8 cellular contexts compared by ENCODE assay signal in genomic region chr16:25013751-25014499, GRCh38. TPM values are rescaled to one million over a fixed set of nuclear protein-coding genes. Genes with fewer than 3 reads are reported as not detected.
DNase-seq lines count a peak whose midpoint lies in the region; ATAC-seq and TF ChIP-seq lines count a peak whose summit lies in the region.

No MANE protein-coding gene starts in this region.

- H3K4ac ChIP-seq in trophoblast cell (ENCODE audit: low read depth, low read length) = no peak overlapping the region

- no peak for TF ChIP-seq EP300 in SK-N-SH (IDR thresholded peaks at IDR 0.05; ENCODE audit: borderline replicate concordance in 1 of 2, low read depth in 1 of 2, low read length in 1 of 2)

- peaks cover 6% of the 10 kb centered on the region for H3F3A ChIP-seq in SK-N-SH (replicated peaks; ENCODE audit: insufficient read depth)

- H3K9me3 ChIP-seq in SK-N-SH (no peaks in the 10 kb centered on the region), OCI-LY3 (ENCODE audit: insufficient read depth, low read length) (no peaks in the 10 kb centered on the region), trophoblast cell (ENCODE audit: insufficient read depth, low read depth, low read length) (no peaks in the 10 kb centered on the region)

- peak overlapping the region; percentile 66 to 87; a peak in 3 of 4 replicates for H3K27ac ChIP-seq in SK-N-SH (ENCODE audit: low read depth in 2 of 2, low read length in 1 of 2)
- H3K27ac ChIP-seq in OCI-LY3 (ENCODE audit: low read length) = peak overlapping the region; percentile 99
- no peak overlapping the region for H3K27ac ChIP-seq in trophoblast cell (ENCODE audit: low read depth, low read length)

- no peak overlapping the region for H2AFZ ChIP-seq in SK-N-SH (ENCODE audit: low read depth)
- no peak overlapping the region for H2AFZ ChIP-seq in OCI-LY3 (ENCODE audit: low read depth, low read length)
- H2AFZ ChIP-seq in trophoblast cell (ENCODE audit: insufficient read depth, low read length, poor library complexity) = no peak overlapping the region

- H3K9ac ChIP-seq in SK-N-SH (peak overlapping the region; percentile 87), OCI-LY3 (ENCODE audit: low read length) (peak overlapping the region; percentile 100), trophoblast cell (ENCODE audit: low read length) (no peak overlapping the region)

- H3K4me2 ChIP-seq in SK-N-SH (peak overlapping the region; percentile 78), OCI-LY3 (ENCODE audit: low read length) (peak overlapping the region; percentile 93), trophoblast cell (ENCODE audit: low read length) (peak overlapping the region; percentile 86)

- H3K9me2 ChIP-seq in SK-N-SH = no peaks in the 10 kb centered on the region

- POLR2A ChIA-PET in SK-N-SH (lab: Yijun Ruan, JAX) = interaction anchor here (0.6 to 1.2 kb wide), 2 partner anchors 35 to 106 kb away, joined by 4 to 5 read pairs; no protein-coding TSS in a partner anchor

- DNase-seq in SK-N-SH = no peak
- DNase-seq in epithelial cell of esophagus (ENCODE audit: low read depth) = no peak
- DNase-seq in trophoblast cell = no peak
- no peak for DNase-seq in NCI-H526 (lab: John Stamatoyannopoulos, UW)
- DNase-seq in SKM-1 (lab: John Stamatoyannopoulos, UW; ENCODE audit: unreplicated experiment) = no peak

- no peak overlapping the region for H3K23ac ChIP-seq in trophoblast cell (ENCODE audit: low read length)

- TF ChIP-seq CTCF in SK-N-SH (IDR thresholded peaks at IDR 0.05) = no peak
- no peak for TF ChIP-seq CTCF in OCI-LY3 (IDR thresholded peaks at IDR 0.05; ENCODE audit: low read depth, low read length)
- TF ChIP-seq CTCF in epithelial cell of esophagus (IDR thresholded peaks at IDR 0.05; ENCODE audit: insufficient read depth, low read depth, low read length, missing control alignments) = no peak

- H4K20me1 ChIP-seq in SK-N-SH (ENCODE audit: insufficient read depth) (peaks cover 43% of the 10 kb centered on the region), OCI-LY3 (ENCODE audit: insufficient read depth, low read length) (peaks cover 48% of the 10 kb centered on the region)

- H2BK12ac ChIP-seq in trophoblast cell (ENCODE audit: low read length) = no peak overlapping the region

- WGBS in SK-N-SH (ENCODE audit: low lambda C conversion rate) = 67% methylated on average over 14 of the region's 14 CpGs
- no CpG with 5 or more reads among the region's 14 CpGs for WGBS in trophoblast cell (ENCODE audit: extremely low coverage, insufficient coverage, insufficient read length)

- no peak overlapping the region for H4K91ac ChIP-seq in trophoblast cell (ENCODE audit: low read depth, low read length)

- no peak overlapping the region for H3K14ac ChIP-seq in trophoblast cell (ENCODE audit: low read length)

- H4K8ac ChIP-seq in trophoblast cell (ENCODE audit: low read depth, low read length) = no peak overlapping the region

- H3K36me3 ChIP-seq in SK-N-SH (replicated peaks in 1 of 2; ENCODE audit: control insufficient read depth in 1 of 2, insufficient read depth in 2 of 2, low read length in 1 of 2) (peaks cover 0 to 5% of the 10 kb centered on the region in 2 experiments), OCI-LY3 (replicated peaks; ENCODE audit: low read depth, low read length) (peaks cover 50% of the 10 kb centered on the region), trophoblast cell (ENCODE audit: control insufficient read depth in 1 of 2, insufficient read depth in 2 of 2, low read length in 2 of 2) (peaks cover 4 to 5% of the 10 kb centered on the region in 2 experiments)

- no peak for TF ChIP-seq RAD21 in SK-N-SH (IDR thresholded peaks at IDR 0.05; ENCODE audit: low read length)

- H3K27me3 ChIP-seq in SK-N-SH (ENCODE audit: insufficient read depth) (no peaks in the 10 kb centered on the region), OCI-LY3 (ENCODE audit: low read depth, low read length) (no peaks in the 10 kb centered on the region), trophoblast cell (ENCODE audit: insufficient read depth, low read length) (no peaks in the 10 kb centered on the region)

- H2BK5ac ChIP-seq in trophoblast cell (ENCODE audit: low read depth, low read length, poor library complexity) = no peak overlapping the region

- H4K12ac ChIP-seq in trophoblast cell (ENCODE audit: low read depth, low read length) = no peak overlapping the region

- H2BK120ac ChIP-seq in trophoblast cell (ENCODE audit: insufficient read depth, low read length, poor library complexity) = no peak overlapping the region

- H3K79me2 ChIP-seq in SK-N-SH (ENCODE audit: insufficient read depth) = peaks cover 66% of the 10 kb centered on the region
- H3K79me2 ChIP-seq in OCI-LY3 (ENCODE audit: low read length) = peaks cover 92% of the 10 kb centered on the region
- peaks cover 10% of the 10 kb centered on the region for H3K79me2 ChIP-seq in trophoblast cell (ENCODE audit: control insufficient read depth, insufficient read depth, low read length, poor library complexity)

- no peak overlapping the region for H3K18ac ChIP-seq in trophoblast cell (ENCODE audit: low read length)

- H3K79me1 ChIP-seq in trophoblast cell (ENCODE audit: low read length) = peaks cover 10% of the 10 kb centered on the region

- H3K4me1 ChIP-seq in SK-N-SH (ENCODE audit: control insufficient read depth in 1 of 2, insufficient read depth in 2 of 2, low read depth in 1 of 2, low read length in 1 of 2) = peaks cover 8 to 36% of the 10 kb centered on the region in 2 experiments
- H3K4me1 ChIP-seq in OCI-LY3 (ENCODE audit: low read length) = peaks cover 74% of the 10 kb centered on the region
- H3K4me1 ChIP-seq in trophoblast cell (ENCODE audit: control insufficient read depth in 1 of 2, insufficient read depth in 2 of 2, low read length in 2 of 2) = peaks cover 3% of the 10 kb centered on the region in 2 experiments

- peak overlapping the region; percentile 88 to 98 for H3K4me3 ChIP-seq in SK-N-SH (ENCODE audit: low read depth in 2 of 2, low read length in 1 of 2)
- peak overlapping the region; percentile 91 for H3K4me3 ChIP-seq in OCI-LY3 (ENCODE audit: low read length)
- H3K4me3 ChIP-seq in epithelial cell of esophagus (ENCODE audit: low read length) = peak overlapping the region; percentile 83
- H3K4me3 ChIP-seq in trophoblast cell (ENCODE audit: low read depth, low read length) = no peak overlapping the region

- ATAC-seq in SK-N-SH treated with all-trans-retinoic acid at 6 μM for 48 hours (no peak), HG02642 (IDR thresholded peaks at IDR 0.05; ENCODE audit: poor library complexity, unreplicated experiment) (peak; percentile 49)

- CTCF ChIA-PET in SK-N-SH (lab: Yijun Ruan, JAX) = no interaction called here

- no peak overlapping the region for H2AK5ac ChIP-seq in trophoblast cell (ENCODE audit: low read length)

TF ChIP-seq in SK-N-SH, 30 proteins besides CTCF, POLR2A, EP300 and RAD21 (continues in another document):
- no peak for TF ChIP-seq MAX (IDR thresholded peaks at IDR 0.05; ENCODE audit: low read depth)
- no peak for TF ChIP-seq RCOR1 (IDR thresholded peaks at IDR 0.05; ENCODE audit: low read length)
- no peak for TF ChIP-seq TAF1 (IDR thresholded peaks at IDR 0.05; ENCODE audit: borderline replicate concordance, low read depth, low read length)
- TF ChIP-seq SMC3 (IDR thresholded peaks at IDR 0.05; ENCODE audit: low read depth, low read length) = no peak
- no peak for TF ChIP-seq YY1 (IDR thresholded peaks at IDR 0.05; ENCODE audit: low read depth)
- TF ChIP-seq GABPA (IDR thresholded peaks at IDR 0.05; ENCODE audit: low read depth) = no peak

TF ChIP-seq in SK-N-SH treated with all-trans-retinoic acid at 6 μM for 48 hours, 23 proteins besides CTCF, POLR2A, EP300 and RAD21:
- no peak for TF ChIP-seq ZNF70 (CRISPR knock-in tag; IDR thresholded peaks at IDR 0.05)

RNA-seq across cellular contexts. Expression of gene ARHGAP17, which starts 1.2 kb away (rescaled TPM):
- 24.0 and 33.4 TPM in 2 replicates for polyA plus RNA-seq in SK-N-SH (2012; rRNA removed)
- polyA plus RNA-seq in SK-N-SH (2012; cell fraction: cytosol; rRNA removed) = 29.4 and 31.9 TPM in 2 replicates
- polyA plus RNA-seq in SK-N-SH (2012; cell fraction: nucleus; rRNA removed) = 55.1 and 63.8 TPM in 2 replicates
- polyA plus RNA-seq in trophoblast cell (2013) = 56.6 and 59.3 TPM in 2 replicates
